ENCODE assay signal across 21 cellular contexts in genomic region chr9:81861644-81862043, GRCh38.
DNase-seq lines count a peak whose midpoint lies in the region; ATAC-seq and TF ChIP-seq lines count a peak whose summit lies in the region.
"Had no signal": no experiment of that assay in that cellular context is flagged by ENCODE, and none has a peak within 500 bp of the region (broad histone marks: within the 10 kb centered on the region; RNA-seq: fewer than 3 reads in every experiment).

No MANE protein-coding gene starts in this region.

- DNase-seq in EH (ENCODE audit: low read depth) (peak; percentile 78), PC-3 (peak; percentile 81), choroid plexus epithelial cell (ENCODE audit: low read depth) (peak; percentile 70), omental fat pad (ENCODE audit: low spot score) (no peak), occipital lobe (lab: John Stamatoyannopoulos, UW) (no peak), Kasumi-1 (lab: John Stamatoyannopoulos, UW) (no peak)
- DNase-seq in stimulated activated CD4-positive, alpha-beta T cell treated with anti-CD3 and anti-CD28 coated beads, Interleukin-2, amount 100 ng/mL, for 24 hours = no peak
- DNase-seq: activated CD4-positive, alpha-beta memory T cell treated with anti-CD3 and anti-CD28 coated beads, Interleukin-2, amount 10 ng/mL, durations not matched to agents 7 days and 5 days; aorta; C1 segment of cervical spinal cord; dermis blood vessel endothelial cell; DMS53; NCI-H1436; nephron progenitor cell; right lobe of liver; stimulated activated CD4-positive, alpha-beta T cell treated with anti-CD3 and anti-CD28 coated beads, Interleukin-2, amount 100 ng/mL, for 48 hours; tibial artery had no signal

- H3K4me1 ChIP-seq in PC-3 (ENCODE audit: insufficient read depth, low read length) = peaks cover 9% of the 10 kb centered on the region
- H3K4me1 ChIP-seq: HAP-1, right lobe of liver, tibial artery had no signal

- H3K79me2 ChIP-seq in PC-3 (ENCODE audit: low read length) = no peaks in the 10 kb centered on the region

- H2AFZ ChIP-seq in PC-3 (ENCODE audit: low read length) = no peak overlapping the region

- intact Hi-C loops in PC-3 (cut with micrococcal nuclease) = no loop called here

- H3K9ac ChIP-seq in PC-3 (ENCODE audit: low read length) = no peak overlapping the region
- H3K9ac ChIP-seq: KMS-11 had no signal

- H3K27ac ChIP-seq in PC-3 (ENCODE audit: low read length) = peak overlapping the region; percentile 23
- H3K27ac ChIP-seq: KMS-11, right lobe of liver, tibial artery had no signal

- no peaks in the 10 kb centered on the region for H4K20me1 ChIP-seq in PC-3 (ENCODE audit: low read length)

- TF ChIP-seq CTCF in PC-3 (conservative IDR thresholded peaks at IDR 0.05; ENCODE audit: low read depth, low read length) = no peak
- TF ChIP-seq CTCF in choroid plexus epithelial cell (conservative IDR thresholded peaks at IDR 0.05; ENCODE audit: low read depth, low read length) = no peak
- no peak for TF ChIP-seq CTCF in omental fat pad (IDR thresholded peaks at IDR 0.05)

- no peaks in the 10 kb centered on the region for H3F3A ChIP-seq in PC-3 (ENCODE audit: low read length, unreplicated experiment)

- H3K9me2 ChIP-seq in PC-3 (replicated peaks; ENCODE audit: low read length) = no peaks in the 10 kb centered on the region

- no peaks in the 10 kb centered on the region for H3K36me3 ChIP-seq in PC-3 (ENCODE audit: low read depth, low read length)
- H3K36me3 ChIP-seq: HAP-1, right lobe of liver, tibial artery had no signal

- H3K4me3 ChIP-seq in PC-3 (ENCODE audit: low read length) (no peak overlapping the region), choroid plexus epithelial cell (ENCODE audit: low read depth, low read length) (no peak overlapping the region)
- H3K4me3 ChIP-seq: HAP-1, lung, right lobe of liver, tibial artery had no signal

- H3K9me3 ChIP-seq in PC-3 (ENCODE audit: low read length) = no peaks in the 10 kb centered on the region
- H3K9me3 ChIP-seq: HAP-1, right lobe of liver, tibial artery had no signal

- ATAC-seq in PC-3 (peak; percentile 71), omental fat pad (ENCODE audit: low FRiP score) (peak; percentile 68), HG03439 (IDR thresholded peaks at IDR 0.05; ENCODE audit: unreplicated experiment) (no peak)
- ATAC-seq: right lobe of liver had no signal

- CTCF ChIA-PET in PC-3 (lab: Charles Lee) = no interaction called here

- H3K4me2 ChIP-seq in PC-3 (ENCODE audit: low read length) = 0 out of 2 replicates have a peak overlapping the region, but pooled peaks have one; percentile 30
- H3K4me2 ChIP-seq: KMS-11 had no signal

- BruUV-seq in PC-3 (replicated peaks; lab: Mats Ljungman, UMichigan) = no TSS peak

- H3K27me3 ChIP-seq in PC-3 (ENCODE audit: low read length) = no peaks in the 10 kb centered on the region
- H3K27me3 ChIP-seq: right lobe of liver had no signal

- POLR2A ChIA-PET in PC-3 (lab: Charles Lee; ENCODE audit: unreplicated experiment) = no interaction called here

Comparison
In these comparisons a context has a peak if more than half of its experiments do, and no peak if none do; other contexts are left out.
1. DNase-seq: peak in EH (single experiment), PC-3 (single experiment) and choroid plexus epithelial cell (single experiment); none in omental fat pad (single experiment), stimulated activated CD4-positive, alpha-beta T cell treated with anti-CD3 and anti-CD28 coated beads, Interleukin-2, amount 100 ng/mL, for 24 hours (0 of 2), occipital lobe (single experiment) and Kasumi-1 (0 of 2).